7 cellular contexts compared by ENCODE assay signal in the genomic region with DNA sequence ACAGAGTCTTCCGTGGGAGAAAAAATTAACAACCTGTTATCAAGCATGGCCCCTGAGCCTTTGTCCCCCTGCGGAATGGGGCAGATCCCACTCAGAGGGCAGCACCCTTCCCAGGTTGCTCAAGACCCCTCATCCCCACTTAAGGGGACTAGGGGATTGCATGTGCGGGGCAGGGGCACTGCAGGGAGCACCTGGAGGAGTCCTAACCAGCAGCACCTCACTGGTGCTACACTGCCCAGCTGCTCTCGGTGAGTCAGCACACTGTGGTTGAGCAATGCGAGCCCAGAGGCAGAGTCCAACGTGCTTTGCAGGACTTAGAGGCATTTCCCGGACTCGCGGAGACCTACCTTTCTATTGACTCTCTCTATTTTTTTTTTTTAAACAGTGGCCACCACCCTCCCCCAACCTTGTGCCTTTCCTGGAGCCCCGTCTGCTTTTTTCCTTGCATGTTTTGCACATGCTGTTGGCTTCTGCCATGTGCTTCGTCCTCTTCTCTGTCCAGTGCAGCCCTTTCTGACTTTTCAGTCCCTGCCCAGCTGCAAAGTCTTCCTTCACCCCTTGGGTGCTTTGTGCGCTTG.
DNase-seq lines count a peak whose midpoint lies in the region; ATAC-seq and TF ChIP-seq lines count a peak whose summit lies in the region.

No MANE protein-coding gene starts in this region.

- H3K9ac ChIP-seq in IMR-90 (ENCODE audit: low read depth, low read length): no peak overlapping the region

- peaks cover 34% of the 10 kb centered on the region for H3K4me1 Mint-ChIP-seq in activated CD8-positive, alpha-beta memory T cell treated with anti-CD3 and anti-CD28 coated beads, Interleukin-2, amount 10 ng/mL, durations not matched to agents 7 days and 5 days

- no peak overlapping the region for H3K27ac Mint-ChIP-seq in activated CD8-positive, alpha-beta memory T cell treated with anti-CD3 and anti-CD28 coated beads, Interleukin-2, amount 10 ng/mL, durations not matched to agents 7 days and 5 days

- peak overlapping the region; percentile 99 for H4K91ac ChIP-seq in IMR-90 (ENCODE audit: insufficient read depth, low read depth, low read length)

- no peak overlapping the region; the same call in 1 of the 2 replicates for H4K5ac ChIP-seq in IMR-90 (ENCODE audit: low read depth, low read length)

- H3K36me3 Mint-ChIP-seq in activated CD8-positive, alpha-beta memory T cell treated with anti-CD3 and anti-CD28 coated beads, Interleukin-2, amount 10 ng/mL, durations not matched to agents 7 days and 5 days: peaks cover 5% of the 10 kb centered on the region

- H2BK15ac ChIP-seq in IMR-90 (ENCODE audit: low read depth, low read length): peak overlapping the region; percentile 99; the same call in 2 of the 3 replicates

- CTCF ChIA-PET in IMR-90 (lab: Yijun Ruan, JAX): interaction anchor here (0.9 to 1.0 kb wide), 2 partner anchors 45 to 46 kb away, joined by 3 to 7 read pairs; no protein-coding TSS in a partner anchor
- CTCF ChIA-PET in activated CD8-positive, alpha-beta memory T cell treated with anti-CD3 and anti-CD28 coated beads, Interleukin-2, amount 10 ng/mL, durations not matched to agents 7 days and 5 days (lab: Charles Lee): no interaction called here

- H3K4me3 Mint-ChIP-seq in activated CD8-positive, alpha-beta memory T cell treated with anti-CD3 and anti-CD28 coated beads, Interleukin-2, amount 10 ng/mL, durations not matched to agents 7 days and 5 days: no peak overlapping the region

- H3K79me1 ChIP-seq in IMR-90 (ENCODE audit: low read depth in 1 of 2, low read length in 2 of 2): peaks cover 0 to 12% of the 10 kb centered on the region in 2 experiments; a peak in 2 of 4 replicates

- peak overlapping the region; percentile 98; the same call in 1 of the 2 replicates for H3K27ac ChIP-seq in IMR-90 (ENCODE audit: insufficient read depth, low read length)
- H3K27ac ChIP-seq in adrenal gland: peak overlapping the region; percentile 89 to 98 (median 95)
- H3K27ac ChIP-seq in thoracic aorta: peak overlapping the region; percentile 99

- no peaks in the 10 kb centered on the region for H3K36me3 ChIP-seq in IMR-90 (ENCODE audit: control insufficient read depth, insufficient read depth, low read length)
- H3K36me3 ChIP-seq in adrenal gland (replicated peaks in 1 of 2): no peaks in the 10 kb centered on the region
- peaks cover 2% of the 10 kb centered on the region for H3K36me3 ChIP-seq in kidney epithelial cell (ENCODE audit: control insufficient read depth, insufficient read depth, low read length)
- H3K36me3 ChIP-seq in thoracic aorta: no peaks in the 10 kb centered on the region

- DNase-seq in IMR-90 (peak; percentile 82), adrenal gland (peak in 3 of 7 donors; percentile 46 to 68 (median 57)), kidney epithelial cell (ENCODE audit: low read depth) (peak; percentile 71), thoracic aorta (ENCODE audit: low spot score) (no peak), NCI-H128 (lab: John Stamatoyannopoulos, UW; ENCODE audit: unreplicated experiment) (no peak)
- no peak for DNase-seq in activated CD8-positive, alpha-beta memory T cell treated with anti-CD3 and anti-CD28 coated beads, Interleukin-2, amount 10 ng/mL, durations not matched to agents 7 days and 5 days

- peak overlapping the region; percentile 99; the same call in 1 of the 2 replicates for H2AK5ac ChIP-seq in IMR-90 (ENCODE audit: low read depth, low read length)

- BruUV-seq in IMR-90 (replicated peaks; lab: Mats Ljungman, UMichigan): no TSS peak

- WGBS in IMR-90 (ENCODE audit: extremely low coverage in 2 of 2, insufficient read length in 1 of 2), 2 experiments: 40% methylated on average over 1 of the region's 12 CpGs; no CpG with 5 or more reads in 1 of the 2 experiments
- WGBS in adrenal gland, 4 donors: 81 to 87% (median 83%) methylated on average over 11 to 12 of the region's 12 CpGs

- H3K9me3 Mint-ChIP-seq in activated CD8-positive, alpha-beta memory T cell treated with anti-CD3 and anti-CD28 coated beads, Interleukin-2, amount 10 ng/mL, durations not matched to agents 7 days and 5 days (ENCODE audit: low read depth): no peaks in the 10 kb centered on the region

- intact Hi-C loops in IMR-90 (cut with micrococcal nuclease) (loop anchor here (2.0 kb wide), 1 partner anchor 75 kb away; no protein-coding TSS in a partner anchor), adrenal gland (cut with DNase I) (loop anchor here in 1 of 2 donors (5.0 kb wide), 2 partner anchors 33 to 172 kb away; no protein-coding TSS in a partner anchor)

- H3K23ac ChIP-seq in IMR-90 (ENCODE audit: low read depth, low read length): 0 out of 2 replicates have a peak overlapping the region, but pooled peaks have one; percentile 94

- H3K4me1 ChIP-seq in IMR-90 (ENCODE audit: control insufficient read depth, insufficient read depth, low read length) (peaks cover 39% of the 10 kb centered on the region), adrenal gland (replicated peaks in 1 of 2) (peaks cover 52 to 63% of the 10 kb centered on the region in 2 donors), thoracic aorta (ENCODE audit: control insufficient read depth in 1 of 2, low read depth in 2 of 2) (peaks cover 46 to 78% of the 10 kb centered on the region in 2 donors)

- H3K18ac ChIP-seq in IMR-90 (ENCODE audit: low read depth, low read length): peak overlapping the region; percentile 88; the same call in 1 of the 2 replicates

- H2AFZ ChIP-seq in IMR-90 (replicated peaks; ENCODE audit: low read length, poor library complexity): peak overlapping the region; percentile 92

- in situ Hi-C loops in IMR-90 (cut with MboI; ENCODE audit: low sequenced_read_pairs): no loop called here

- H3K14ac ChIP-seq in IMR-90 (replicated peaks; ENCODE audit: low read depth, low read length): peak overlapping the region; percentile 98

- no peak overlapping the region for H3K4me2 ChIP-seq in IMR-90 (ENCODE audit: low read depth, low read length)

- no peak for TF ChIP-seq RAD21 in IMR-90 (IDR thresholded peaks at IDR 0.05; ENCODE audit: low read length)

- POLR2A ChIA-PET in IMR-90 (lab: Charles Lee; ENCODE audit: unreplicated experiment): no interaction called here

- no peaks in the 10 kb centered on the region for H3K27me3 Mint-ChIP-seq in activated CD8-positive, alpha-beta memory T cell treated with anti-CD3 and anti-CD28 coated beads, Interleukin-2, amount 10 ng/mL, durations not matched to agents 7 days and 5 days

- H3K27me3 ChIP-seq in IMR-90 (ENCODE audit: control insufficient read depth, insufficient read depth, low read length): no peaks in the 10 kb centered on the region
- H3K27me3 ChIP-seq in adrenal gland: no peaks in the 10 kb centered on the region
- H3K27me3 ChIP-seq in kidney epithelial cell (ENCODE audit: control insufficient read depth, insufficient read depth, low read length): no peaks in the 10 kb centered on the region
- H3K27me3 ChIP-seq in thoracic aorta (replicated peaks; ENCODE audit: insufficient read depth): no peaks in the 10 kb centered on the region

- no peak overlapping the region for H3K56ac ChIP-seq in IMR-90 (ENCODE audit: extremely low read depth, insufficient read depth, low read length)

- peak overlapping the region; percentile 99 for H2BK20ac ChIP-seq in IMR-90 (ENCODE audit: low read depth, low read length)

- peak overlapping the region; percentile 25 for H2AK9ac ChIP-seq in IMR-90 (replicated peaks; ENCODE audit: low read depth, low read length, poor library complexity)

- H3K4me3 ChIP-seq in IMR-90 (ENCODE audit: insufficient read depth, low read depth, low read length) (no peak overlapping the region), adrenal gland (peak overlapping the region in 1 of 4 donors; percentile 5), kidney epithelial cell (ENCODE audit: low read depth, low read length) (no peak overlapping the region), thoracic aorta (no peak overlapping the region)

- H3K9me3 ChIP-seq in IMR-90 (ENCODE audit: control insufficient read depth, insufficient read depth, low read length) (peaks cover 4% of the 10 kb centered on the region), adrenal gland (replicated peaks in 1 of 3) (peaks cover 0 to 5% (median 0%) of the 10 kb centered on the region in 3 donors), thoracic aorta (no peaks in the 10 kb centered on the region)

- H3K4ac ChIP-seq in IMR-90 (ENCODE audit: low read depth, low read length): peak overlapping the region; percentile 98

- TF ChIP-seq CTCF in IMR-90 (conservative IDR thresholded peaks at IDR 0.05; ENCODE audit: low read depth, low read length) (no peak), adrenal gland (IDR thresholded peaks at IDR 0.05) (no peak), kidney epithelial cell (IDR thresholded peaks at IDR 0.05; ENCODE audit: insufficient read depth, low read length, poor library complexity, severe bottlenecking) (no peak), thoracic aorta (IDR thresholded peaks at IDR 0.05) (no peak)

- no peaks in the 10 kb centered on the region for H4K20me1 ChIP-seq in IMR-90 (ENCODE audit: insufficient read depth, low read length)

- H2BK120ac ChIP-seq in IMR-90 (ENCODE audit: low read depth, low read length): peak overlapping the region; percentile 100; the same call in 1 of the 2 replicates

- dilution Hi-C loops in IMR-90 (cut with HindIII; ENCODE audit: low sequenced_read_pairs, unreplicated experiment): no loop called here

- TF ChIP-seq POLR2A in IMR-90 (IDR thresholded peaks at IDR 0.05; ENCODE audit: low read depth, low read length) (no peak; the same call in 1 of the 2 replicates), adrenal gland (IDR thresholded peaks at IDR 0.05) (no peak)

- H3K9me1 ChIP-seq in IMR-90 (ENCODE audit: insufficient read depth, low read length): peaks cover 21% of the 10 kb centered on the region

- H2BK5ac ChIP-seq in IMR-90 (ENCODE audit: low read depth, low read length, poor library complexity, severe bottlenecking): peak overlapping the region; percentile 97

- H4K8ac ChIP-seq in IMR-90 (ENCODE audit: low read depth in 2 of 2, low read length in 2 of 2): peak overlapping the region in 1 of 2 experiments; percentile 98; a peak in 3 of 4 replicates

- ATAC-seq in IMR-90 (ENCODE audit: low read depth) (no peak), thoracic aorta (ENCODE audit: insufficient number of reproducible peaks, low FRiP score, low read depth) (no peak), GM21360 (IDR thresholded peaks at IDR 0.05; ENCODE audit: unreplicated experiment) (no peak)
- ATAC-seq in activated CD8-positive, alpha-beta memory T cell treated with anti-CD3 and anti-CD28 coated beads, Interleukin-2, amount 10 ng/mL, durations not matched to agents 7 days and 5 days: no peak

TF ChIP-seq in IMR-90, 13 proteins besides CTCF, POLR2A, EP300 and RAD21:
- TF ChIP-seq CEBPB (IDR thresholded peaks at IDR 0.05; ENCODE audit: low read depth, low read length): peak; percentile 96
- peak; percentile 35; the same call in 1 of the 2 replicates for TF ChIP-seq NFE2L2 (IDR thresholded peaks at IDR 0.05; ENCODE audit: low read depth, low read length)
- TF ChIP-seq RCOR1 (IDR thresholded peaks at IDR 0.05; ENCODE audit: insufficient replicate concordance, low read length): no peak
- 0 out of 2 replicates have a peak, but pooled peaks have one; percentile 39 for TF ChIP-seq FOS (IDR thresholded peaks at IDR 0.05; ENCODE audit: low read depth, low read length)
- TF ChIP-seq CHD1 (IDR thresholded peaks at IDR 0.05; ENCODE audit: low read depth, low read length): no peak

Comparison
In these comparisons a context has a peak if more than half of its experiments do, and no peak if none do; other contexts are left out.
1. DNase-seq: peak in IMR-90 (single experiment) and kidney epithelial cell (single experiment); none in thoracic aorta (single experiment), activated CD8-positive, alpha-beta memory T cell treated with anti-CD3 and anti-CD28 coated beads, Interleukin-2, amount 10 ng/mL, durations not matched to agents 7 days and 5 days (single experiment) and NCI-H128 (single experiment).
2. Peak in every context shown above with its lines, with median percentiles within 50 percentile points of each other: H3K27ac ChIP-seq.